In the genomic region with DNA sequence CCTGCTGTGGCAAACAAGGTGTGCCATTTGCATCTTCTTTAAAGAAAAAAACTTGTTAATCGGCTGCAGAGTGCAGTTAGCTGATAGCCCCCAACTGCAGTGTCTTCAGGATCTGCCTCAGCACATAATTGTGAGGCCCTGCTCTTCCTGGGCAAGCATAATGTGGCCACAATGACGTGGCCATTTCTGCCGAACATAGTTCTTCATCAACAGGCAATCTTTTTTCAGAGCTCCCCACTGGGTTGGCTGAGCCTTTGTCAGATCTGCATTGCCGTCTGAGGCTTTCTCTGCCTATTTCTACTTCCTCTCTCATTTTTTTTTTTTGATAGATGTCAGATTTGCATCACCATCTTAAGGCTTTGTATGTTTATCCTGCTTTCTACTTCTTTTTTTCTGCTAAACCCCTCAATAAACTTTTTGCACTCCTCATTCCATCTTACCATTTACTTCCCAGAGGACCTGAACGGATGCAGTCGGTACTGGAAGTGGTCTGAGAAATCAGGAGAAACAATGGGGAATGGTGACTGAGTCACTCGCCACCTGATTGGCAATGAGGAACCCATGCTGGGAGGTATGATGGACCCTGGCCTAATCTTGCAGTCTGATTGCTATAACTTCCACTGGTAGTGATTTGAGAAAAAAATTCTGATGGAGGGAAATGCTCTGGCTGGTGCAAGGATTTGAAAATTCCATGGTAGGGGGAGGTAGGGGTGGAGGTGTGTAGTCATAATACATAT, we compare ENCODE assay signal across 14 cellular contexts. TPM values are rescaled to one million over a fixed set of nuclear protein-coding genes. Genes with fewer than 3 reads are reported as not detected.
DNase-seq lines count a peak whose midpoint lies in the region; FAIRE-seq and TF ChIP-seq lines count a peak whose summit lies in the region.
"Had no signal": no experiment of that assay in that cellular context is flagged by ENCODE, and none has a peak within 500 bp of the region (broad histone marks: within the 10 kb centered on the region; RNA-seq: fewer than 3 reads in every experiment).

No MANE protein-coding gene starts in this region.

- POLR2A ChIA-PET in H1 (lab: Charles Lee; ENCODE audit: partially characterized antibody) = no interaction called here

- WGBS in H1 (ENCODE audit: extremely low coverage in 1 of 2, insufficient coverage in 1 of 2, insufficient read length in 1 of 2, insufficient replicate concordance in 2 of 2, low coverage in 1 of 2, low lambda C conversion rate in 2 of 2, missing lambda C conversion rate in 1 of 2), 2 experiments = 65% methylated on average over 7 of the region's 7 CpGs; no CpG with 5 or more reads in 1 of the 2 experiments

- H2BK12ac ChIP-seq in H1 (ENCODE audit: low read depth, low read length) = no peak overlapping the region

- H3K27me3 ChIP-seq in H1 (replicated peaks in 1 of 4; ENCODE audit: control insufficient read depth in 3 of 4, extremely low read depth in 1 of 4, insufficient read depth in 3 of 4, low read length in 3 of 4) (no peaks in the 10 kb centered on the region), WERI-Rb-1 (ENCODE audit: insufficient read depth, low read depth, severe bottlenecking) (no peaks in the 10 kb centered on the region)

- H3K27ac ChIP-seq in H1 (ENCODE audit: low read depth, low read length) (no peak overlapping the region), WERI-Rb-1 (no peak overlapping the region)
- H3K27ac ChIP-seq: C4-2B, KMS-11 had no signal

- no peaks in the 10 kb centered on the region for H3K79me2 ChIP-seq in H1 (ENCODE audit: control insufficient read depth in 1 of 2, insufficient read depth in 2 of 2, low read length in 2 of 2)

- no peak overlapping the region for H2BK15ac ChIP-seq in H1 (ENCODE audit: low read length)

- TF ChIP-seq RAD21 in H1 (IDR thresholded peaks at IDR 0.05 in 1 of 2, conservative IDR thresholded peaks at IDR 0.05 in 1 of 2; ENCODE audit: low read depth in 2 of 2, low read length in 2 of 2) = no peak

- H3K4me3 ChIP-seq in H1 (ENCODE audit: extremely low read depth in 1 of 4, insufficient read depth in 2 of 4, low read depth in 3 of 4, low read length in 4 of 4) (no peak overlapping the region), WERI-Rb-1 (ENCODE audit: low read depth, low read length) (no peak overlapping the region)
- H3K4me3 ChIP-seq: GM12878 had no signal

- CTCF ChIA-PET in H1 (lab: Charles Lee; ENCODE audit: partially characterized antibody) = no interaction called here

- no peak overlapping the region for H4K91ac ChIP-seq in H1 (replicated peaks; ENCODE audit: insufficient read length, low read length)

- H3K9ac ChIP-seq in H1 (replicated peaks in 1 of 4; ENCODE audit: extremely low read depth in 1 of 4, low read depth in 3 of 4, low read length in 3 of 4) = no peak overlapping the region
- H3K9ac ChIP-seq: KMS-11 had no signal

- TF ChIP-seq EP300 in H1 (IDR thresholded peaks at IDR 0.05; ENCODE audit: borderline replicate concordance in 1 of 2, low read depth in 2 of 2, low read length in 2 of 2) = no peak

- no peaks in the 10 kb centered on the region for H3K4me1 ChIP-seq in H1 (replicated peaks in 1 of 4; ENCODE audit: control insufficient read depth in 3 of 4, insufficient read depth in 4 of 4, low read length in 3 of 4)

- no peak overlapping the region for H3K4ac ChIP-seq in H1 (replicated peaks; ENCODE audit: insufficient read length, low read depth, low read length)

- H2AK5ac ChIP-seq in H1 (ENCODE audit: low read depth, low read length) = no peak overlapping the region

- H4K5ac ChIP-seq in H1 (ENCODE audit: insufficient read length, low read depth, low read length) = no peak overlapping the region

- no peak overlapping the region for H3K56ac ChIP-seq in H1 (replicated peaks; ENCODE audit: insufficient read length, low read depth, low read length)

- peak; percentile 28 for FAIRE-seq in H1 (lab: Jason Lieb, UNC)
- FAIRE-seq: GM12878 had no signal

- H3K23ac ChIP-seq in H1 (ENCODE audit: insufficient read length) = no peak overlapping the region

- no peak overlapping the region for H3K14ac ChIP-seq in H1 (ENCODE audit: insufficient read length)

- H2AFZ ChIP-seq in H1 (ENCODE audit: low read length) = no peak overlapping the region

- H2BK120ac ChIP-seq in H1 (replicated peaks; ENCODE audit: low read depth, low read length) = no peak overlapping the region

- H3K23me2 ChIP-seq in H1 (ENCODE audit: low read depth, low read length) = no peaks in the 10 kb centered on the region

- TF ChIP-seq CTCF in H1 (IDR thresholded peaks at IDR 0.05; ENCODE audit: control extremely low read depth in 1 of 3, insufficient read depth in 1 of 3, low read depth in 1 of 3, low read length in 3 of 3) = no peak
- no peak for TF ChIP-seq CTCF in WERI-Rb-1 (IDR thresholded peaks at IDR 0.05; ENCODE audit: low read depth, low read length)

- H2BK20ac ChIP-seq in H1 (ENCODE audit: low read length) = no peak overlapping the region

- no peak overlapping the region for H3K18ac ChIP-seq in H1 (ENCODE audit: extremely low read depth, low read length)

- no peak overlapping the region for H3K4me2 ChIP-seq in H1 (ENCODE audit: insufficient read depth in 1 of 2, low read depth in 2 of 2, low read length in 2 of 2)
- H3K4me2 ChIP-seq: KMS-11 had no signal

- H3K79me1 ChIP-seq in H1 (ENCODE audit: low read depth, low read length) = no peaks in the 10 kb centered on the region

- H3K9me3 ChIP-seq in H1 (ENCODE audit: insufficient read depth in 2 of 2, low read depth in 1 of 2, low read length in 1 of 2) (no peaks in the 10 kb centered on the region), WERI-Rb-1 (ENCODE audit: severe bottlenecking) (peaks cover 4% of the 10 kb centered on the region)

- no peak for TF ChIP-seq POLR2A in H1 (IDR thresholded peaks at IDR 0.05; ENCODE audit: control extremely low read depth in 1 of 2, low read depth in 2 of 2, low read length in 2 of 2)

- peak; percentile 28 for DNase-seq in stimulated activated CD4-positive, alpha-beta T cell treated with anti-CD3 and anti-CD28 coated beads, Interleukin-1b, Interleukin-23, amount 100 ng/mL, for 48 hours
- DNase-seq in stimulated activated CD4-positive, alpha-beta T cell treated with anti-CD3 and anti-CD28 coated beads, Interleukin-4, amount 100 ng/mL, for 4 hours = no peak
- DNase-seq in SIG-M5 treated with dmso at 0.1 percent for 504 hours (lab: John Stamatoyannopoulos, UW; ENCODE audit: unreplicated experiment) (peak; percentile 64), H1 (ENCODE audit: low read depth in 1 of 2, low spot score in 2 of 2) (no peak), putamen (ENCODE audit: low spot score) (no peak), NCI-H524 (lab: John Stamatoyannopoulos, UW) (no peak), WERI-Rb-1 (no peak)
- DNase-seq in central memory CD4-positive, alpha-beta T cell = no peak
- DNase-seq: activated effector memory CD4-positive, alpha-beta T cell treated with Interleukin-2 at 50 U/mL for 16 hours; NCI-H446; stimulated activated CD4-positive, alpha-beta T cell treated with anti-CD3 and anti-CD28 coated beads, Interleukin-12 subunit alpha, Interleukin-12 subunit beta, amount 100 ng/mL, for 4 hours had no signal

- H4K8ac ChIP-seq in H1 (ENCODE audit: extremely low read depth, insufficient read depth, low read length) = no peak overlapping the region

- H2BK5ac ChIP-seq in H1 (ENCODE audit: low read depth, low read length) = no peak overlapping the region

- H3K36me3 ChIP-seq in H1 (ENCODE audit: control insufficient read depth in 2 of 4, insufficient read depth in 4 of 4, low read length in 3 of 4) (no peaks in the 10 kb centered on the region), WERI-Rb-1 (no peaks in the 10 kb centered on the region)

- H4K20me1 ChIP-seq in H1 (replicated peaks in 1 of 2; ENCODE audit: control insufficient read depth in 1 of 2, insufficient read depth in 2 of 2, low read length in 2 of 2) = no peaks in the 10 kb centered on the region

TF ChIP-seq in H1, 55 proteins besides CTCF, POLR2A, EP300 and RAD21:
- TF ChIP-seq CBX8 (IDR thresholded peaks at IDR 0.05; ENCODE audit: borderline replicate concordance, low read depth, low read length) = no peak

RNA-seq across cellular contexts. Expression of a gene that starts 21.2 kb away (rescaled TPM):
- total RNA-seq in H1 (2021; fragmentation: NEBNext Ultra II Directional; extraction: Animal tissue kit (Norgen Biotek cat#: 25700)) = 12.7 and 12.9 TPM in 2 replicates
- 7.8 and 12.7 TPM in 2 replicates for polyA plus RNA-seq in H1 (2011; rRNA removed)
- 9.8 TPM for polyA plus RNA-seq in H1 (2011; cell fraction: cytosol; rRNA removed)
- polyA plus RNA-seq in H1 (2011; cell fraction: nucleus; rRNA removed) = 12.7 TPM
- 5.9 to 11.6 TPM (median 8.1 TPM) in 4 replicates for polyA plus RNA-seq in H1 (2012, experiment 1 of 2)
- polyA plus RNA-seq in H1 (2012, experiment 2 of 2) = 0.58 TPM
- 10.8 TPM for polyA plus RNA-seq in H1 (2013, experiment 1 of 2)
- polyA plus RNA-seq in H1 (2013, experiment 2 of 2) = 10.9 TPM
- 22.3 and 27.7 TPM in 2 replicates for polyA minus RNA-seq in H1 (2011; rRNA and poly(A)+ RNA removed)
- polyA minus RNA-seq in H1 (2011; cell fraction: cytosol; rRNA and poly(A)+ RNA removed) = 7.3 TPM
- 33.7 TPM for polyA minus RNA-seq in H1 (2011; cell fraction: nucleus; rRNA and poly(A)+ RNA removed)

Comparison
In these comparisons a context has a peak if more than half of its experiments do, and no peak if none do; other contexts are left out.
1. DNase-seq: peak in stimulated activated CD4-positive, alpha-beta T cell treated with anti-CD3 and anti-CD28 coated beads, Interleukin-1b, Interleukin-23, amount 100 ng/mL, for 48 hours (single experiment) and SIG-M5 treated with dmso at 0.1 percent for 504 hours (single experiment); none in stimulated activated CD4-positive, alpha-beta T cell treated with anti-CD3 and anti-CD28 coated beads, Interleukin-4, amount 100 ng/mL, for 4 hours (0 of 2), H1 (0 of 2), putamen (single experiment), NCI-H524 (0 of 2), central memory CD4-positive, alpha-beta T cell (single experiment) and WERI-Rb-1 (single experiment).